24 cellular contexts compared by ENCODE assay signal in the genomic region with DNA sequence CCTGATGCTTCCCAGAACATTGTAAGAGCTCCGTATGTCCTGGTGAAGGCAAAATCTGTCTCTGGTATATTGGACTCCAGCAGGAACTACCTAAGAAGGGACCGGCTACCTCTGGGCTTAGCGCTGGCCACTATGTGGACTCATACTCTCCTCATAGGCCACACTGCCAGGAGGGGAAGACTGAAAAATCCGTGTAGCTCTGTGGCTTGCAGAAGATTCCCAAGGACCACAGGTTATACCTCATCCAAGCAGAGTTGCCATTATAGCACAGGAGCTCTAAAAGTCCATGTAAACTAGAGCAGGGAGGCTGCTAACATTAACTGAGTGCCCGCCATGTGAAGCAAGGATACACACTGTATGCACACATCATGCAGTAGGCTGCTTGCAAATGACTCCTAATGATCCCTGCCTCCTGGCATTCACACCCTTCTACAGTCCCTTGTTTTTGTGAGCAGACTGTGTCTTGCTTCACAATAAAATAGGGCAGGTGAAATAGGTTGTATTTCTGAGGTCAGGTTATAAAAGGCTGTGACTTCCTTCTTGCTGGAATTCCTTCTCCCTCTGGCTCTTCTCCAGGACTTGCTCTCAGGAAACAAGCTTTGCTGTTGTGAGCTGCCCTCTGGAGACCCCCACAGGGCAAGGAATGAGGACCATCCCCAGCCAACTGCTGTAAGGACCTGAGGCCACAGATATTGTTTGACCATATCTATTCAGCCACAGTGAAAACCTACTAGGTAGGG.
DNase-seq lines count a peak whose midpoint lies in the region; ATAC-seq, FAIRE-seq and TF ChIP-seq lines count a peak whose summit lies in the region.
"Had no signal": no experiment of that assay in that cellular context is flagged by ENCODE, and none has a peak within 500 bp of the region (broad histone marks: within the 10 kb centered on the region; RNA-seq: fewer than 3 reads in every experiment).

No MANE protein-coding gene starts in this region.

- no peak overlapping the region for H3K4me2 ChIP-seq in mesendoderm (ENCODE audit: low read length)
- H3K4me2 ChIP-seq: GM23338 had no signal

- peak overlapping the region; percentile 4 for H2BK120ac ChIP-seq in mesendoderm (ENCODE audit: low read depth, low read length)

- peak overlapping the region; percentile 44 for H4K5ac ChIP-seq in mesendoderm (ENCODE audit: low read length)

- H2BK5ac ChIP-seq in mesendoderm (ENCODE audit: low read length), result peak overlapping the region; percentile 74

- WGBS in endodermal cell (ENCODE audit: insufficient coverage in 1 of 2, insufficient read length in 1 of 2), 2 experiments, result 88 to 94% methylated on average over 4 to 5 of the region's 5 CpGs
- WGBS in mesendoderm (ENCODE audit: extremely low coverage, insufficient coverage, low lambda C conversion rate), result no CpG with 5 or more reads among the region's 5 CpGs
- 79 to 86% (median 85%) methylated on average over 5 of the region's 5 CpGs for WGBS in small intestine, 3 donors

- H4K8ac ChIP-seq in mesendoderm (ENCODE audit: low read depth, low read length), result no peak overlapping the region

- H3K4me3 Mint-ChIP-seq in endodermal cell (no peak overlapping the region), WTC11 (no peak overlapping the region), glutamatergic neuron (ENCODE audit: unreplicated experiment) (no peak overlapping the region)
- H3K4me3 Mint-ChIP-seq: CD4-positive, CD25-positive, alpha-beta regulatory T cell; CD8-positive, alpha-beta memory T cell; GM23338; HFFc6 had no signal

- CTCF ChIA-PET in WTC11 (lab: Charles Lee), result no interaction called here

- DNase-seq in endodermal cell (no peak), mesendoderm (peak; percentile 55), small intestine (peak; percentile 55), NCI-H345 treated with DMSO at 0.1 percent for 48 hours (lab: John Stamatoyannopoulos, UW; ENCODE audit: unreplicated experiment) (no peak), GM20000 (ENCODE audit: low spot score) (no peak), WTC11 (ENCODE audit: low spot score) (no peak), glutamatergic neuron (no peak)
- DNase-seq: BE2C; C1 segment of cervical spinal cord; CD4-positive, CD25-positive, alpha-beta regulatory T cell; CD8-positive, alpha-beta memory T cell; COR-L47; H7; HFFc6 had no signal

- H3K36me3 ChIP-seq in endodermal cell (ENCODE audit: control insufficient read depth, insufficient read depth, low read length), result no peaks in the 10 kb centered on the region
- H3K36me3 ChIP-seq in mesendoderm (ENCODE audit: control insufficient read depth, insufficient read depth, low read length), result no peaks in the 10 kb centered on the region
- H3K36me3 ChIP-seq in small intestine (ENCODE audit: control insufficient read depth in 2 of 2, insufficient read depth in 2 of 2, low read length in 2 of 2), result no peaks in the 10 kb centered on the region
- H3K36me3 ChIP-seq: BE2C had no signal

- POLR2A ChIA-PET in WTC11 (lab: Charles Lee), result no interaction called here

- H3K27ac ChIP-seq in VCaP (peak overlapping the region; percentile 41; the same call in 1 of the 2 replicates), endodermal cell (ENCODE audit: low read depth, low read length) (no peak overlapping the region), mesendoderm (ENCODE audit: low read depth, low read length) (peak overlapping the region; percentile 39), small intestine (ENCODE audit: low read depth in 1 of 2, low read length in 1 of 2) (peak overlapping the region in 1 of 2 donors; percentile 39)
- H3K27ac ChIP-seq: HL-60 had no signal

- H3K79me2 ChIP-seq in mesendoderm (ENCODE audit: control insufficient read depth, insufficient read depth, low read length), result no peaks in the 10 kb centered on the region

- H3K56ac ChIP-seq in mesendoderm (ENCODE audit: low read length), result peak overlapping the region; percentile 81

- H3K4me3 ChIP-seq in endodermal cell (ENCODE audit: low read length) (peak overlapping the region; percentile 37), mesendoderm (ENCODE audit: low read length) (no peak overlapping the region), small intestine (ENCODE audit: low read depth in 1 of 2, low read length in 2 of 2) (no peak overlapping the region)
- H3K4me3 ChIP-seq: GM23338 had no signal

- TF ChIP-seq CTCF in VCaP (conservative IDR thresholded peaks at IDR 0.05) (no peak), endodermal cell (conservative IDR thresholded peaks at IDR 0.05) (no peak), GM20000 (IDR thresholded peaks at IDR 0.05; ENCODE audit: extremely low read depth, missing control alignments) (no peak), WTC11 (IDR thresholded peaks at IDR 0.05) (no peak), glutamatergic neuron (IDR thresholded peaks at IDR 0.05; ENCODE audit: partially characterized antibody, unreplicated experiment) (no peak)

- no peak overlapping the region for H3K9ac ChIP-seq in endodermal cell (ENCODE audit: extremely low read depth, low read length, poor library complexity, severe bottlenecking)
- peak overlapping the region; percentile 16 for H3K9ac ChIP-seq in mesendoderm (ENCODE audit: low read length)

- peaks cover 11% of the 10 kb centered on the region for H3K9me3 Mint-ChIP-seq in endodermal cell
- peaks cover 9% of the 10 kb centered on the region for H3K9me3 Mint-ChIP-seq in WTC11
- H3K9me3 Mint-ChIP-seq in glutamatergic neuron (ENCODE audit: unreplicated experiment), result peaks cover 3% of the 10 kb centered on the region
- H3K9me3 Mint-ChIP-seq: CD8-positive, alpha-beta memory T cell had no signal

- no peak overlapping the region for H3K23ac ChIP-seq in mesendoderm (ENCODE audit: low read length)

- H3K79me1 ChIP-seq in mesendoderm (ENCODE audit: low read length), result no peaks in the 10 kb centered on the region

- H3K27ac Mint-ChIP-seq in endodermal cell (peak overlapping the region; percentile 56), WTC11 (no peak overlapping the region), glutamatergic neuron (ENCODE audit: unreplicated experiment) (no peak overlapping the region)
- H3K27ac Mint-ChIP-seq: CD4-positive, CD25-positive, alpha-beta regulatory T cell; CD8-positive, alpha-beta memory T cell; GM23338; HFFc6 had no signal

- H3K4ac ChIP-seq in mesendoderm (ENCODE audit: low read depth, low read length), result peak overlapping the region; percentile 94

- H3K27me3 Mint-ChIP-seq in endodermal cell (ENCODE audit: insufficient read depth), result no peaks in the 10 kb centered on the region
- H3K27me3 Mint-ChIP-seq in WTC11 (ENCODE audit: low read depth), result no peaks in the 10 kb centered on the region; the same call in 1 of the 2 replicates
- peaks cover 3% of the 10 kb centered on the region for H3K27me3 Mint-ChIP-seq in glutamatergic neuron (ENCODE audit: unreplicated experiment)

- peak overlapping the region; percentile 53 for H3K18ac ChIP-seq in mesendoderm (ENCODE audit: low read length)

- H3K27me3 ChIP-seq in endodermal cell (ENCODE audit: control insufficient read depth, insufficient read depth, low read length, poor library complexity, severe bottlenecking) (no peaks in the 10 kb centered on the region), mesendoderm (ENCODE audit: insufficient read depth, low read length, poor library complexity) (no peaks in the 10 kb centered on the region), small intestine (ENCODE audit: control insufficient read depth in 2 of 2, insufficient read depth in 2 of 2, low read length in 2 of 2) (peaks cover 0 to 2% of the 10 kb centered on the region in 2 donors)
- H3K27me3 ChIP-seq: BE2C had no signal

- H3K36me3 Mint-ChIP-seq in endodermal cell (ENCODE audit: low read depth), result peaks cover 8% of the 10 kb centered on the region
- H3K36me3 Mint-ChIP-seq in WTC11, result no peaks in the 10 kb centered on the region
- H3K36me3 Mint-ChIP-seq in glutamatergic neuron (ENCODE audit: unreplicated experiment), result peaks cover 3% of the 10 kb centered on the region
- H3K36me3 Mint-ChIP-seq: CD4-positive, CD25-positive, alpha-beta regulatory T cell; CD8-positive, alpha-beta memory T cell had no signal

- H3K4me1 ChIP-seq in endodermal cell (ENCODE audit: control insufficient read depth, insufficient read depth, low read length) (peaks cover 15% of the 10 kb centered on the region), mesendoderm (ENCODE audit: control insufficient read depth, low read depth, low read length) (peaks cover 18% of the 10 kb centered on the region), small intestine (ENCODE audit: control insufficient read depth in 2 of 2, insufficient read depth in 1 of 2, low read depth in 1 of 2, low read length in 1 of 2) (peaks cover 2 to 12% of the 10 kb centered on the region in 2 donors)
- H3K4me1 ChIP-seq: BE2C had no signal

- peaks cover 17% of the 10 kb centered on the region for H3K9me3 ChIP-seq in endodermal cell (ENCODE audit: control insufficient read depth, low read length)
- no peaks in the 10 kb centered on the region for H3K9me3 ChIP-seq in small intestine (ENCODE audit: control insufficient read depth, low read depth)
- H3K9me3 ChIP-seq: BE2C had no signal

- H3K4me1 Mint-ChIP-seq in endodermal cell (peaks cover 32% of the 10 kb centered on the region), WTC11 (peaks cover 23% of the 10 kb centered on the region), glutamatergic neuron (ENCODE audit: low read depth, unreplicated experiment) (no peaks in the 10 kb centered on the region)

- FAIRE-seq in small intestine (lab: Jason Lieb, UNC), result no peak
- FAIRE-seq: D721Med, G401.6, GM12891, GM19239, HepG2, HTR-8/SVneo had no signal

- peak overlapping the region; percentile 13 for H2AK5ac ChIP-seq in mesendoderm (ENCODE audit: low read length)

- no peak for ATAC-seq in WTC11
- ATAC-seq: GM23338, HCT116, HepG2 had no signal

- no peak overlapping the region for H2BK15ac ChIP-seq in mesendoderm (replicated peaks; ENCODE audit: low read depth)

TF ChIP-seq in WTC11, 78 proteins besides CTCF, POLR2A, EP300 and RAD21 (continues in another document):
- TF ChIP-seq, protein P1, sequence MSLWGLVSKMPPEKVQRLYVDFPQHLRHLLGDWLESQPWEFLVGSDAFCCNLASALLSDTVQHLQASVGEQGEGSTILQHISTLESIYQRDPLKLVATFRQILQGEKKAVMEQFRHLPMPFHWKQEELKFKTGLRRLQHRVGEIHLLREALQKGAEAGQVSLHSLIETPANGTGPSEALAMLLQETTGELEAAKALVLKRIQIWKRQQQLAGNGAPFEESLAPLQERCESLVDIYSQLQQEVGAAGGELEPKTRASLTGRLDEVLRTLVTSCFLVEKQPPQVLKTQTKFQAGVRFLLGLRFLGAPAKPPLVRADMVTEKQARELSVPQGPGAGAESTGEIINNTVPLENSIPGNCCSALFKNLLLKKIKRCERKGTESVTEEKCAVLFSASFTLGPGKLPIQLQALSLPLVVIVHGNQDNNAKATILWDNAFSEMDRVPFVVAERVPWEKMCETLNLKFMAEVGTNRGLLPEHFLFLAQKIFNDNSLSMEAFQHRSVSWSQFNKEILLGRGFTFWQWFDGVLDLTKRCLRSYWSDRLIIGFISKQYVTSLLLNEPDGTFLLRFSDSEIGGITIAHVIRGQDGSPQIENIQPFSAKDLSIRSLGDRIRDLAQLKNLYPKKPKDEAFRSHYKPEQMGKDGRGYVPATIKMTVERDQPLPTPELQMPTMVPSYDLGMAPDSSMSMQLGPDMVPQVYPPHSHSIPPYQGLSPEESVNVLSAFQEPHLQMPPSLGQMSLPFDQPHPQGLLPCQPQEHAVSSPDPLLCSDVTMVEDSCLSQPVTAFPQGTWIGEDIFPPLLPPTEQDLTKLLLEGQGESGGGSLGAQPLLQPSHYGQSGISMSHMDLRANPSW (CRISPR knock-in tag; conservative IDR thresholded peaks at IDR 0.05; ENCODE audit: low read depth), result no peak

Comparison
In these comparisons a context has a peak if more than half of its experiments do, and no peak if none do; other contexts are left out.
1. DNase-seq: peak in mesendoderm (single experiment) and small intestine (single experiment); none in endodermal cell (single experiment), NCI-H345 treated with DMSO at 0.1 percent for 48 hours (single experiment), GM20000 (single experiment), WTC11 (single experiment) and glutamatergic neuron (single experiment).